Comparison of ENCODE assay signal across 24 cellular contexts in genomic region chr5:126645132-126645531, GRCh38.
"Had no signal": no experiment of that assay in that cellular context is flagged by ENCODE, and none has a peak within 500 bp of the region (broad histone marks: within the 10 kb centered on the region; RNA-seq: fewer than 3 reads in every experiment).

No MANE protein-coding gene starts in this region.

- H3K36me3 ChIP-seq: adrenal gland, esophagus squamous epithelium, gastroesophageal sphincter, prostate gland, spleen, upper lobe of left lung, WERI-Rb-1 had no signal

- H3K27me3 ChIP-seq: adrenal gland, esophagus squamous epithelium, gastroesophageal sphincter, spleen, upper lobe of left lung had no signal

- ATAC-seq: gastroesophageal sphincter; left ventricle myocardium superior; natural killer cell treated with Interleukin-12 subunit alpha and Interleukin-12 subunit beta and Interleukin-15 and Interleukin-18, amount 100 ng/mL, for 72 hours had no signal

- FAIRE-seq: bronchial epithelial cell, islet of Langerhans, TTC549 had no signal

- H3K4me3 Mint-ChIP-seq: activated naive CD4-positive, alpha-beta T cell treated with anti-CD3 and anti-CD28 coated beads, Interleukin-2, amount 50 U/mL, for 24 hours; endodermal cell; natural killer cell treated with Interleukin-12 subunit alpha and Interleukin-12 subunit beta and Interleukin-15 and Interleukin-18, amount 100 ng/mL, for 72 hours; T-helper 2 cell treated with Interferon-gamma antibody and Interleukin-4, amounts not matched to agents 5 μg/mL and 100 μg/mL, for 36 hours had no signal

- H3K36me3 Mint-ChIP-seq: activated naive CD4-positive, alpha-beta T cell treated with anti-CD3 and anti-CD28 coated beads, Interleukin-2, amount 50 U/mL, for 24 hours had no signal

- H3K4me1 Mint-ChIP-seq: activated naive CD4-positive, alpha-beta T cell treated with anti-CD3 and anti-CD28 coated beads, Interleukin-2, amount 50 U/mL, for 24 hours had no signal

- H3K4me1 ChIP-seq: adrenal gland, esophagus squamous epithelium, gastroesophageal sphincter, prostate gland, spleen had no signal

- H3K27ac ChIP-seq: adrenal gland, esophagus squamous epithelium, gastroesophageal sphincter, prostate gland, spleen, upper lobe of left lung, WERI-Rb-1 had no signal

- H3K4me3 ChIP-seq: adrenal gland, esophagus squamous epithelium, gastroesophageal sphincter, prostate gland, spleen, upper lobe of left lung had no signal

- H3K9me3 ChIP-seq: adrenal gland, prostate gland had no signal

- H3K27ac Mint-ChIP-seq: activated naive CD4-positive, alpha-beta T cell treated with anti-CD3 and anti-CD28 coated beads, Interleukin-2, amount 50 U/mL, for 24 hours; endodermal cell; natural killer cell treated with Interleukin-12 subunit alpha and Interleukin-12 subunit beta and Interleukin-15 and Interleukin-18, amount 100 ng/mL, for 72 hours; T-helper 2 cell treated with Interferon-gamma antibody and Interleukin-4, amounts not matched to agents 5 μg/mL and 100 μg/mL, for 36 hours had no signal

- DNase-seq: activated gamma-delta T cell treated with Interleukin-2 at 50 U/mL for 16 hours; activated T-cell treated with anti-CD3 and anti-CD28 coated beads, Interleukin-2, amount 50 U/mL, for 1 hour; adrenal gland; cerebellar nuclear complex; cortex of kidney; endodermal cell; esophagus squamous epithelium; head of caudate nucleus; hypothalamus; left ventricle myocardium superior; midbrain; spleen; stimulated activated CD4-positive, alpha-beta T cell treated with anti-CD3 and anti-CD28 coated beads, Interleukin-4, amount 100 ng/mL, for 1 hour; stimulated activated naive CD4-positive, alpha-beta T cell treated with Interleukin-2 at 50 U/mL for 16 hours; upper lobe of left lung; WERI-Rb-1 had no signal
